ENCODE assay signal across 8 cellular contexts in the genomic region with DNA sequence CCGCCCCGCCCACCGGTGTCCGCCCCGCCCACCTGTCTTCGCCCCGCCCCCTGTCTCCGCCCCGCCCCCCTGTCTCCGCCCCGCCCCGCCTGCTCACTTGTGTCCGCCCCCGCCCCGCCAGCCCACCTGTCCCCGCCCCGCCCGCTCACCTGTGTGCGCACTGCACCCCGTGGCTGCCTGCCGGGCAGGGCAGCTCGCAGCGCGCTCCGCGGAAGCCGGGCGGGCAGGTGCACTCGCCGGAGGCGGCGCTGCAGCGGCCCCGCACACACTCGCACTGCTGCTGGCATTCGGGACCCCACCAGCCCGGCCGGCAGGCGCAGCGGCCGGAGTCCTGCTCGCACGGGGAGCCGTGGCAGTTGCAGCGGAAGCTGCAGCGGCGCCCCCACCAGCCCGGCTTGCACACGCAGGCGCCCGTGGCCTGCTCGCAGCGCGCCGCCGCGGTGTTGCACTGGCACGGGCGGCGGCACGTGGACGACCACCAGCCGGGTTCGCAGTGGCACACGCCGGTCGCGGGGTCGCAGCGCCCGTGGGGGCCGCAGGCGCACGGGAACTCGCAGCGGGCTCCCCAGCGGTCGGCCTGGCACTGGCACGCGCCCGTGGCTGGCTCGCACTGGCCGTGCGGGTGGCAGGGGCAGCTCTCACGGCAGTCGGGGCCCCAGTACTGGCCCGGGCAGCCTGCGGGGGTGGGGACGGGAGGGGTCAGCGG. TPM values are rescaled to one million over a fixed set of nuclear protein-coding genes. Genes with fewer than 3 reads are reported as not detected.
DNase-seq lines count a peak whose midpoint lies in the region; ATAC-seq and TF ChIP-seq lines count a peak whose summit lies in the region.

No MANE protein-coding gene starts in this region.

- no peaks in the 10 kb centered on the region for H3K27me3 Mint-ChIP-seq in activated CD4-positive, alpha-beta T cell treated with anti-CD3 and anti-CD28 coated beads, Interleukin-2, amount 10 ng/mL, durations not matched to agents 7 days and 5 days

- H3K9ac ChIP-seq in HUES48 (ENCODE audit: low read depth, low read length), result no peak overlapping the region

- H3K4me1 Mint-ChIP-seq in activated CD4-positive, alpha-beta T cell treated with anti-CD3 and anti-CD28 coated beads, Interleukin-2, amount 10 ng/mL, durations not matched to agents 7 days and 5 days, result peaks cover 29% of the 10 kb centered on the region

- ATAC-seq in mucosa of descending colon (peak; percentile 86), HG02884 (IDR thresholded peaks at IDR 0.05; ENCODE audit: unreplicated experiment) (no peak)

- peak; percentile 19 for TF ChIP-seq CTCF in mucosa of descending colon (IDR thresholded peaks at IDR 0.05)
- peak in 3 of 5 experiments; percentile 27 to 52 (median 41) for TF ChIP-seq CTCF in transverse colon (IDR thresholded peaks at IDR 0.05)

- CTCF ChIA-PET in activated CD4-positive, alpha-beta T cell treated with anti-CD3 and anti-CD28 coated beads, Interleukin-2, amount 10 ng/mL, durations not matched to agents 7 days and 5 days (lab: Charles Lee), result interaction anchor here (0.6 to 1.8 kb wide), 2 partner anchors 33 to 93 kb away, joined by 3 read pairs; no protein-coding TSS in a partner anchor

- H3K36me3 Mint-ChIP-seq in activated CD4-positive, alpha-beta T cell treated with anti-CD3 and anti-CD28 coated beads, Interleukin-2, amount 10 ng/mL, durations not matched to agents 7 days and 5 days (ENCODE audit: low read depth), result no peaks in the 10 kb centered on the region

- no peak for TF ChIP-seq POLR2A in transverse colon (IDR thresholded peaks at IDR 0.05)

- POLR2A ChIA-PET in activated CD4-positive, alpha-beta T cell treated with anti-CD3 and anti-CD28 coated beads, Interleukin-2, amount 10 ng/mL, durations not matched to agents 7 days and 5 days (lab: Charles Lee), result no interaction called here

- H3K27ac ChIP-seq in HUES48 (ENCODE audit: low read depth, low read length) (no peak overlapping the region), transverse colon (peak overlapping the region; percentile 49 to 79 (median 64))

- DNase-seq in COR-L47 (lab: John Stamatoyannopoulos, UW), result peak; percentile 37
- peak; percentile 60 for DNase-seq in activated CD4-positive, alpha-beta T cell treated with anti-CD3 and anti-CD28 coated beads, Interleukin-2, amount 10 ng/mL, durations not matched to agents 7 days and 5 days
- DNase-seq in effector CD8-positive, alpha-beta T cell (lab: John Stamatoyannopoulos, UW), result peak; percentile 66
- DNase-seq in mucosa of descending colon, result peak; percentile 87 to 93 (median 91)
- DNase-seq in transverse colon, result peak; percentile 88
- DNase-seq in OCI-M2 (lab: John Stamatoyannopoulos, UW; ENCODE audit: unreplicated experiment), result no peak

- H3K27me3 ChIP-seq in HUES48 (ENCODE audit: control insufficient read depth, insufficient read depth, low read length), result peaks cover 11% of the 10 kb centered on the region
- no peaks in the 10 kb centered on the region for H3K27me3 ChIP-seq in transverse colon

- H3K4me3 ChIP-seq in HUES48 (ENCODE audit: low read depth, low read length) (peak overlapping the region; percentile 64; the same call in 1 of the 2 replicates), mucosa of descending colon (no peak overlapping the region), transverse colon (peak overlapping the region; percentile 19 to 50 (median 35))

- no peak for TF ChIP-seq EP300 in transverse colon (IDR thresholded peaks at IDR 0.05; ENCODE audit: low read depth)

- in situ Hi-C loops in transverse colon (cut with MboI; ENCODE audit: low pct_ligation_motif_present in 1 of 4, low pct_unique_long_range_greater_than_20kb in 1 of 4, low sequenced_read_pairs in 3 of 4), result no loop called here

- H3K9me3 ChIP-seq in HUES48 (ENCODE audit: control insufficient read depth, insufficient read depth, low read length), result no peaks in the 10 kb centered on the region
- H3K9me3 ChIP-seq in mucosa of descending colon, result no peaks in the 10 kb centered on the region
- no peaks in the 10 kb centered on the region for H3K9me3 ChIP-seq in transverse colon

- no peak overlapping the region for H3K27ac Mint-ChIP-seq in activated CD4-positive, alpha-beta T cell treated with anti-CD3 and anti-CD28 coated beads, Interleukin-2, amount 10 ng/mL, durations not matched to agents 7 days and 5 days

- 0% methylated on average over 1 of the region's 90 CpGs; no CpG with 5 or more reads in 1 of the 2 donors for WGBS in transverse colon (ENCODE audit: low coverage in 1 of 2), 2 donors

- H3K36me3 ChIP-seq in HUES48 (ENCODE audit: control insufficient read depth, insufficient read depth, low read length), result no peaks in the 10 kb centered on the region
- H3K36me3 ChIP-seq in mucosa of descending colon (ENCODE audit: low read depth), result no peaks in the 10 kb centered on the region
- no peaks in the 10 kb centered on the region for H3K36me3 ChIP-seq in transverse colon

- peaks cover 35% of the 10 kb centered on the region for H3K4me1 ChIP-seq in HUES48 (ENCODE audit: control insufficient read depth, insufficient read depth, low read length)
- H3K4me1 ChIP-seq in mucosa of descending colon (ENCODE audit: low read depth), result peaks cover 21% of the 10 kb centered on the region
- peaks cover 13 to 26% (median 22%) of the 10 kb centered on the region in 4 donors for H3K4me1 ChIP-seq in transverse colon

- H3K9me3 Mint-ChIP-seq in activated CD4-positive, alpha-beta T cell treated with anti-CD3 and anti-CD28 coated beads, Interleukin-2, amount 10 ng/mL, durations not matched to agents 7 days and 5 days, result no peaks in the 10 kb centered on the region

- no peak overlapping the region for H3K4me3 Mint-ChIP-seq in activated CD4-positive, alpha-beta T cell treated with anti-CD3 and anti-CD28 coated beads, Interleukin-2, amount 10 ng/mL, durations not matched to agents 7 days and 5 days

- intact Hi-C loops in mucosa of descending colon (cut with DNase I, micrococcal nuclease) (no loop called here), transverse colon (cut with DNase I; ENCODE audit: low total_unique reads) (no loop called here)

RNA-seq across cellular contexts. Expression of gene SCARF1, which starts 2.1 kb away (rescaled TPM):
- total RNA-seq in activated CD4-positive, alpha-beta T cell treated with anti-CD3 and anti-CD28 coated beads, Interleukin-2, amount 10 ng/mL, durations not matched to agents 7 days and 5 days, result 1 to 10 TPM in 1 of 2 experiments, under 1 TPM in 1; 0.87 to 1.0 TPM
- 10 to 100 TPM; 13.1 to 17.8 (median 14.8) TPM for total RNA-seq in mucosa of descending colon
- 10 to 100 TPM; 11.2 to 63.2 (median 16.3) TPM for total RNA-seq in transverse colon

RNA-seq across cellular contexts. Expression of gene RILP, which starts 6.2 kb away (rescaled TPM):
- 1 to 10 TPM; 2.6 to 3.9 TPM for total RNA-seq in activated CD4-positive, alpha-beta T cell treated with anti-CD3 and anti-CD28 coated beads, Interleukin-2, amount 10 ng/mL, durations not matched to agents 7 days and 5 days
- 10 to 100 TPM; 33.3 to 71.6 (median 41.0) TPM for total RNA-seq in mucosa of descending colon
- total RNA-seq in transverse colon, result 100 to 1,000 TPM in 2 of 4 donors, 10 to 100 TPM in 2; 59.3 to 185 (median 108) TPM

RNA-seq across cellular contexts. Expression of gene SLC43A2, which starts 14.8 kb away (rescaled TPM):
- total RNA-seq in activated CD4-positive, alpha-beta T cell treated with anti-CD3 and anti-CD28 coated beads, Interleukin-2, amount 10 ng/mL, durations not matched to agents 7 days and 5 days, result under 1 TPM; 0.40 to 0.52 TPM
- total RNA-seq in mucosa of descending colon (10 to 100 TPM; 12.7 to 30.8 (median 23.7) TPM), transverse colon (10 to 100 TPM in 2 of 4 donors, 1 to 10 TPM in 2; 3.7 to 98.9 (median 12.3) TPM)

RNA-seq across cellular contexts. Expression of gene PRPF8, which starts 41.2 kb away (rescaled TPM):
- 100 to 1,000 TPM; 302 to 316 TPM for total RNA-seq in activated CD4-positive, alpha-beta T cell treated with anti-CD3 and anti-CD28 coated beads, Interleukin-2, amount 10 ng/mL, durations not matched to agents 7 days and 5 days
- total RNA-seq in mucosa of descending colon, result 100 to 1,000 TPM; 214 to 238 (median 222) TPM
- total RNA-seq in transverse colon, result 100 to 1,000 TPM; 155 to 410 (median 169) TPM

Comparison
In these comparisons a context has a peak if more than half of its experiments do, and no peak if none do; other contexts are left out.
1. RNA of gene SCARF1, which starts 2.1 kb away (total RNA-seq): 11.2 to 63.2 TPM in transverse colon and 13.1 to 17.8 TPM in mucosa of descending colon; 0.87 to 1.0 TPM in activated CD4-positive, alpha-beta T cell treated with anti-CD3 and anti-CD28 coated beads, Interleukin-2, amount 10 ng/mL, durations not matched to agents 7 days and 5 days; every median in the first group is over 4 times any median in the second.
2. RNA of gene RILP, which starts 6.2 kb away (total RNA-seq): 59.3 to 185 TPM in transverse colon and 33.3 to 71.6 TPM in mucosa of descending colon; 2.6 to 3.9 TPM in activated CD4-positive, alpha-beta T cell treated with anti-CD3 and anti-CD28 coated beads, Interleukin-2, amount 10 ng/mL, durations not matched to agents 7 days and 5 days; every median in the first group is over 4 times any median in the second.